In genomic region chr9:99235874-99236627, GRCh38 we compare ENCODE assay signal across 9 cellular contexts. TPM values are rescaled to one million over a fixed set of nuclear protein-coding genes. Genes with fewer than 3 reads are reported as not detected.
A peak's percentile ranks its signal among the peaks of the same experiment; 100 is the strongest.
DNase-seq lines count a peak whose midpoint lies in the region; ATAC-seq lines count a peak whose summit lies in the region.
"Had no signal": no experiment of that assay in that cellular context is flagged by ENCODE, and none has a peak within 500 bp of the region (broad histone marks: within the 10 kb centered on the region; RNA-seq: fewer than 3 reads in every experiment).

No MANE protein-coding gene starts in this region.

- peak; percentile 97 for ATAC-seq in GM18858 (IDR thresholded peaks at IDR 0.05; ENCODE audit: unreplicated experiment)
- ATAC-seq in GM21528 (IDR thresholded peaks at IDR 0.05; ENCODE audit: low FRiP score, unreplicated experiment): peak; percentile 97
- peak; percentile 91 for ATAC-seq in HG03457 (IDR thresholded peaks at IDR 0.05; ENCODE audit: unreplicated experiment)

- DNase-seq in myocyte (ENCODE audit: low read depth) (peak; percentile 53), NCI-H2196 (lab: John Stamatoyannopoulos, UW; ENCODE audit: unreplicated experiment) (no peak), NCI-H526 (lab: John Stamatoyannopoulos, UW) (no peak), OCI-M2 (lab: John Stamatoyannopoulos, UW; ENCODE audit: unreplicated experiment) (no peak), globus pallidus (ENCODE audit: low spot score) (no peak)
- DNase-seq: OCI-M1 had no signal

RNA-seq across cellular contexts. Expression of gene SEC61B, which starts 14.0 kb away (rescaled TPM):
- total RNA-seq in myocyte: 36.4 and 41.2 TPM in 2 replicates
- polyA plus RNA-seq in myocyte (2012): 238 TPM

RNA-seq across cellular contexts. Expression of gene ALG2, which starts 14.3 kb away (rescaled TPM):
- 23.3 and 28.3 TPM in 2 replicates for total RNA-seq in myocyte
- 27.6 TPM for polyA plus RNA-seq in myocyte (2012)
